ENCODE assay signal across 6 cellular contexts in the genomic region with DNA sequence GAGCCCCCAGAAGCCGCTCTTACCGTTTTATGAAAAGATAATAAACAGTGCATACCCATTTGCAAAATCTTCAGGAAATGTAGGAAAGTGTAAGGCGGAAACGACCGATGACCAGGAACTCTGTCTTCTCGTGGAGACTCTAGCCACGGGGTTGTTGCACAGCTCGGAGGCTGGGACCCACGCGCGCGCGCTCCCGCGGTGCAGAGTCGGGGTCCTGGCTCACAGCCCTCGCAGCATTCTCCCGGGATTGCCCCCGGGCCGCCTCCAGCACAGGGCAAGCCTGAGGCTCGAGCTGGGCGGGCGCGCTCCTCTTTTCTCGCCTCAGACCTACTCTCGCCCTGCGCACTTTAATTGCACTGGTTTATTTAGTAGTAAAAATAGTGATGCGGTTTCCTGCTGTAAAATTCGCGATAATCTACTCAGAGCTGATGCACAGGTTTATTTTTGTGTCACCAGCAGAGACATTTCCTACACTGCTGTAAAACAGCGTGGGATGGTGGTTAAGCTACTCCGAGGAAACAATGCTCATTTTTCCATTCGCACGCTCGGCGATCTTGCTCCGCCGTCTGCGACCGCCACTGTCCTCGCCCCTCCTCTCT. TPM values are rescaled to one million over a fixed set of nuclear protein-coding genes. Genes with fewer than 3 reads are reported as not detected.
A peak's percentile ranks its signal among the peaks of the same experiment; 100 is the strongest.
DNase-seq lines count a peak whose midpoint lies in the region; ATAC-seq and TF ChIP-seq lines count a peak whose summit lies in the region.

No MANE protein-coding gene starts in this region.

- no peak overlapping the region for H3K27ac ChIP-seq in iPS DF 6.9 (ENCODE audit: low read length)

- CTCF ChIA-PET in Caco-2 (lab: Charles Lee): no interaction called here

- TF ChIP-seq CTCF in Caco-2 (IDR thresholded peaks at IDR 0.05; ENCODE audit: insufficient read depth in 1 of 2, low read depth in 1 of 2, low read length in 1 of 2, severe bottlenecking in 1 of 2, unreplicated experiment in 1 of 2): no peak

- H3K4me1 Mint-ChIP-seq in Caco-2 (ENCODE audit: low read depth, unreplicated experiment): peaks cover 25% of the 10 kb centered on the region
- H3K4me1 Mint-ChIP-seq in stimulated activated naive CD8-positive, alpha-beta T cell treated with anti-CD3 and anti-CD28 coated beads, Interleukin-15, amount 100 ng/mL, for 72 hours: peaks cover 70% of the 10 kb centered on the region

- no CpG with 5 or more reads among the region's 41 CpGs for WGBS in iPS DF 6.9 (ENCODE audit: insufficient coverage, insufficient read length)

- H3K4me1 ChIP-seq in Caco-2 (peaks cover 8% of the 10 kb centered on the region), iPS DF 6.9 (ENCODE audit: control insufficient read depth, insufficient read depth, low read length) (peaks cover 3% of the 10 kb centered on the region; the same call in 1 of the 2 replicates)

- no peaks in the 10 kb centered on the region for H3K9me3 Mint-ChIP-seq in Caco-2 (ENCODE audit: unreplicated experiment)
- no peaks in the 10 kb centered on the region for H3K9me3 Mint-ChIP-seq in stimulated activated naive CD8-positive, alpha-beta T cell treated with anti-CD3 and anti-CD28 coated beads, Interleukin-15, amount 100 ng/mL, for 72 hours

- H3K9me3 ChIP-seq in Caco-2: no peaks in the 10 kb centered on the region
- no peaks in the 10 kb centered on the region; the same call in 1 of the 2 replicates for H3K9me3 ChIP-seq in iPS DF 6.9 (ENCODE audit: control insufficient read depth, insufficient read depth, low read length)

- H3K36me3 ChIP-seq in Caco-2 (ENCODE audit: control insufficient read depth, insufficient read depth, low read length) (no peaks in the 10 kb centered on the region), iPS DF 6.9 (ENCODE audit: control insufficient read depth, insufficient read depth, low read length) (no peaks in the 10 kb centered on the region)

- H3K36me3 Mint-ChIP-seq in Caco-2 (ENCODE audit: insufficient read depth, unreplicated experiment): peaks cover 65% of the 10 kb centered on the region

- peaks cover 10% of the 10 kb centered on the region for H3K27me3 Mint-ChIP-seq in Caco-2 (ENCODE audit: insufficient read depth, unreplicated experiment)
- no peaks in the 10 kb centered on the region for H3K27me3 Mint-ChIP-seq in stimulated activated naive CD8-positive, alpha-beta T cell treated with anti-CD3 and anti-CD28 coated beads, Interleukin-15, amount 100 ng/mL, for 72 hours

- BruUV-seq in Caco-2 (replicated peaks; lab: Mats Ljungman, UMichigan): no TSS peak

- peak overlapping the region; percentile 91 for H3K4me3 Mint-ChIP-seq in Caco-2 (ENCODE audit: unreplicated experiment)
- H3K4me3 Mint-ChIP-seq in stimulated activated naive CD8-positive, alpha-beta T cell treated with anti-CD3 and anti-CD28 coated beads, Interleukin-15, amount 100 ng/mL, for 72 hours: peak overlapping the region; percentile 96 to 98

- intact Hi-C loops in Caco-2 (cut with micrococcal nuclease; ENCODE audit: unreplicated experiment): loop anchor here (5.0 to 10.0 kb wide), 2 partner anchors 73 to 375 kb away; a partner anchor contains a TSS

- POLR2A ChIA-PET in Caco-2 (lab: Charles Lee): interaction anchor here (0.5 kb wide), 1 partner anchor 18 kb away, joined by 5 read pairs; no protein-coding TSS in a partner anchor

- H3K27me3 ChIP-seq in Caco-2 (replicated peaks; ENCODE audit: control insufficient read depth, insufficient read depth, low read length) (no peaks in the 10 kb centered on the region), iPS DF 6.9 (ENCODE audit: control insufficient read depth, insufficient read depth, low read length) (peaks cover 17% of the 10 kb centered on the region)

- DNase-seq in Caco-2: no peak
- peak; percentile 59 to 61 for DNase-seq in activated CD4-positive, alpha-beta T cell treated with anti-CD3 and anti-CD28 coated beads, Interleukin-2, amount 50 U/mL, for 4 hours
- no peak for DNase-seq in iPS DF 6.9 (ENCODE audit: low read depth, low spot score)
- peak; percentile 52 to 59 for DNase-seq in stimulated activated naive CD8-positive, alpha-beta T cell treated with anti-CD3 and anti-CD28 coated beads, Interleukin-15, amount 100 ng/mL, for 72 hours
- no peak for DNase-seq in NCI-H2081 (lab: John Stamatoyannopoulos, UW)

- H3K27ac Mint-ChIP-seq in Caco-2 (ENCODE audit: unreplicated experiment): peak overlapping the region; percentile 99
- peak overlapping the region; percentile 16 to 100 for H3K27ac Mint-ChIP-seq in stimulated activated naive CD8-positive, alpha-beta T cell treated with anti-CD3 and anti-CD28 coated beads, Interleukin-15, amount 100 ng/mL, for 72 hours

- peak; percentile 6 for ATAC-seq in stimulated activated naive CD8-positive, alpha-beta T cell treated with anti-CD3 and anti-CD28 coated beads, Interleukin-15, amount 100 ng/mL, for 72 hours
- no peak for ATAC-seq in GM21717 (IDR thresholded peaks at IDR 0.05; ENCODE audit: unreplicated experiment)

- H3K4me3 ChIP-seq in Caco-2 (ENCODE audit: low read depth, low read length) (peak overlapping the region; percentile 78), iPS DF 6.9 (ENCODE audit: low read length) (peak overlapping the region; percentile 78; the same call in 1 of the 2 replicates)

RNA-seq across cellular contexts. Expression of a gene that starts 15.5 kb away (rescaled TPM):
- total RNA-seq in Caco-2 (2022): 0.86 and 1.0 TPM in 2 replicates

RNA-seq across cellular contexts. Expression of a gene that starts 33.6 kb away (rescaled TPM):
- total RNA-seq in Caco-2 (2022): 23.6 and 28.7 TPM in 2 replicates

RNA-seq across cellular contexts. Expression of a gene that starts 42.1 kb away (rescaled TPM):
- total RNA-seq in Caco-2 (2022): not detected in 2 replicates

RNA-seq across cellular contexts. Expression of a gene that starts 54.2 kb away (rescaled TPM):
- 2,098 and 2,258 TPM in 2 replicates for total RNA-seq in Caco-2 (2022)

RNA-seq across cellular contexts. Expression of a gene that starts 58.5 kb away (rescaled TPM):
- not detected in 2 replicates for total RNA-seq in Caco-2 (2022)

Comparison
In these comparisons a context has a peak if more than half of its experiments do, and no peak if none do; other contexts are left out.
1. DNase-seq: peak in activated CD4-positive, alpha-beta T cell treated with anti-CD3 and anti-CD28 coated beads, Interleukin-2, amount 50 U/mL, for 4 hours (2 of 2) and stimulated activated naive CD8-positive, alpha-beta T cell treated with anti-CD3 and anti-CD28 coated beads, Interleukin-15, amount 100 ng/mL, for 72 hours (2 of 2); none in Caco-2 (0 of 2), iPS DF 6.9 (single experiment) and NCI-H2081 (0 of 2).